Comparison of ENCODE assay signal across 9 cellular contexts in genomic region chr11:64851831-64852337, GRCh38. TPM values are rescaled to one million over a fixed set of nuclear protein-coding genes. Genes with fewer than 3 reads are reported as not detected.
DNase-seq lines count a peak whose midpoint lies in the region; ATAC-seq and TF ChIP-seq lines count a peak whose summit lies in the region.
"Had no signal": no experiment of that assay in that cellular context is flagged by ENCODE, and none has a peak within 500 bp of the region (broad histone marks: within the 10 kb centered on the region; RNA-seq: fewer than 3 reads in every experiment).

No MANE protein-coding gene starts in this region.

- WGBS in heart right ventricle, 2 donors = 82 to 84% methylated on average over 8 of the region's 8 CpGs
- 78% methylated on average over 6 of the region's 8 CpGs for WGBS in esophagus muscularis mucosa

- no peak for TF ChIP-seq EP300 in esophagus muscularis mucosa (IDR thresholded peaks at IDR 0.05)

- peak overlapping the region; percentile 28 for H3K4me3 Mint-ChIP-seq in type B pancreatic cell

- ATAC-seq in heart right ventricle (no peak), Right ventricle myocardium inferior (no peak), GM19463 (IDR thresholded peaks at IDR 0.05; ENCODE audit: unreplicated experiment) (no peak)

- no peaks in the 10 kb centered on the region for H3K36me3 Mint-ChIP-seq in type B pancreatic cell

- TF ChIP-seq CTCF in heart right ventricle (IDR thresholded peaks at IDR 0.05) (no peak), esophagus muscularis mucosa (IDR thresholded peaks at IDR 0.05) (no peak), type B pancreatic cell (conservative IDR thresholded peaks at IDR 0.05) (no peak)

- peaks cover 57 to 100% (median 98%) of the 10 kb centered on the region in 9 donors for H3K4me1 ChIP-seq in heart right ventricle
- peaks cover 85 to 100% (median 92%) of the 10 kb centered on the region in 4 donors for H3K4me1 ChIP-seq in esophagus muscularis mucosa

- H3K27me3 ChIP-seq in heart right ventricle (no peaks in the 10 kb centered on the region), esophagus muscularis mucosa (no peaks in the 10 kb centered on the region)

- no peak for TF ChIP-seq POLR2A in esophagus muscularis mucosa (IDR thresholded peaks at IDR 0.05; ENCODE audit: low read depth)

- DNase-seq in heart right ventricle (no peak), Right ventricle myocardium inferior (ENCODE audit: missing footprints) (no peak), NAMALWA (ENCODE audit: low spot score) (peak; percentile 83), esophagus muscularis mucosa (ENCODE audit: extremely low spot score) (no peak), type B pancreatic cell (ENCODE audit: extremely low spot score, unreplicated experiment) (no peak), NCI-H2171 (lab: John Stamatoyannopoulos, UW) (no peak), amniotic stem cell (lab: John Stamatoyannopoulos, UW) (no peak)
- DNase-seq: NCI-H1092 treated with DMSO at 0.1 percent for 48 hours had no signal

- no peaks in the 10 kb centered on the region for H3K27me3 Mint-ChIP-seq in type B pancreatic cell

- H3K4me1 Mint-ChIP-seq in type B pancreatic cell (ENCODE audit: unreplicated experiment) = peaks cover 5% of the 10 kb centered on the region

- H3K9me3 ChIP-seq in heart right ventricle (no peaks in the 10 kb centered on the region), esophagus muscularis mucosa (no peaks in the 10 kb centered on the region)

- H3K27ac Mint-ChIP-seq in type B pancreatic cell = peak overlapping the region; percentile 69

- H3K36me3 ChIP-seq in heart right ventricle (peaks cover 0 to 50% (median 9%) of the 10 kb centered on the region in 9 donors), esophagus muscularis mucosa (peaks cover 10 to 28% (median 22%) of the 10 kb centered on the region in 4 donors)

- no peaks in the 10 kb centered on the region for H3K9me3 Mint-ChIP-seq in type B pancreatic cell

- H3K27ac ChIP-seq in heart right ventricle (peak overlapping the region in 9 of 10 donors; percentile 62 to 96 (median 90)), esophagus muscularis mucosa (replicated peaks in 1 of 4) (peak overlapping the region; percentile 93 to 98 (median 94))

- no peak overlapping the region for H3K4me3 ChIP-seq in heart right ventricle
- no peak overlapping the region for H3K4me3 ChIP-seq in esophagus muscularis mucosa

- intact Hi-C loops in heart right ventricle (cut with DNase I) (no loop called here), Right ventricle myocardium inferior (cut with DNase I) (no loop called here), esophagus muscularis mucosa (cut with DNase I) (no loop called here)

RNA-seq across cellular contexts. Expression of gene CDC42BPG, which starts 7.4 kb away (rescaled TPM):
- total RNA-seq in heart right ventricle (1 to 10 TPM in 1 of 10 donors, under 1 TPM in 9; 0.04 to 1.3 (median 0.27) TPM), Right ventricle myocardium inferior (0.16 TPM), esophagus muscularis mucosa (under 1 TPM in 3 of 4 donors, not detected in 1; 0.33 to 0.46 (median 0.39) TPM), type B pancreatic cell (ENCODE audit: low replicate concordance) (20.1 and 47.7 TPM in 2 replicates)
- under 1 TPM; 0.17 to 0.37 TPM for polyA plus RNA-seq in heart right ventricle

RNA-seq across cellular contexts. Expression of gene EHD1, which starts 26.5 kb away (rescaled TPM):
- total RNA-seq in heart right ventricle (10 to 100 TPM; 30.7 to 73.1 (median 43.9) TPM), Right ventricle myocardium inferior (56.0 TPM), esophagus muscularis mucosa (100 to 1,000 TPM in 2 of 4 donors, 10 to 100 TPM in 2; 57.0 to 193 (median 104) TPM), type B pancreatic cell (ENCODE audit: low replicate concordance) (86.6 and 121 TPM in 2 replicates)
- 10 to 100 TPM; 26.0 to 39.7 TPM for polyA plus RNA-seq in heart right ventricle

RNA-seq across cellular contexts. Expression of gene MEN1, which starts 41.5 kb away (rescaled TPM):
- total RNA-seq in heart right ventricle (10 to 100 TPM in 2 of 10 donors, 1 to 10 TPM in 8; 5.8 to 12.5 (median 8.1) TPM), Right ventricle myocardium inferior (8.4 TPM), esophagus muscularis mucosa (10 to 100 TPM; 10.4 to 18.7 (median 11.5) TPM), type B pancreatic cell (ENCODE audit: low replicate concordance) (35.5 and 50.6 TPM in 2 replicates)
- polyA plus RNA-seq in heart right ventricle = 10 to 100 TPM in 1 of 2 donors, 1 to 10 TPM in 1; 9.9 to 10.7 TPM

RNA-seq across cellular contexts. Expression of gene MAP4K2, which starts 48.9 kb away (rescaled TPM):
- total RNA-seq in heart right ventricle (10 to 100 TPM in 2 of 10 donors, 1 to 10 TPM in 8; 4.6 to 11.3 (median 8.1) TPM), Right ventricle myocardium inferior (11.3 TPM), esophagus muscularis mucosa (10 to 100 TPM; 11.1 to 25.0 (median 17.1) TPM), type B pancreatic cell (ENCODE audit: low replicate concordance) (8.6 and 20.2 TPM in 2 replicates)
- 10 to 100 TPM in 1 of 2 donors, 1 to 10 TPM in 1; 7.8 to 19.9 TPM for polyA plus RNA-seq in heart right ventricle
